Comparison of ENCODE assay signal across 8 cellular contexts in genomic region chrX:44012484-44013096, GRCh38. TPM values are rescaled to one million over a fixed set of nuclear protein-coding genes. Genes with fewer than 3 reads are reported as not detected.
A peak's percentile ranks its signal among the peaks of the same experiment; 100 is the strongest.
DNase-seq lines count a peak whose midpoint lies in the region; ATAC-seq and TF ChIP-seq lines count a peak whose summit lies in the region.

No MANE protein-coding gene starts in this region.

- no peak overlapping the region for H2BK20ac ChIP-seq in IMR-90 (ENCODE audit: low read depth, low read length)

- dilution Hi-C loops in IMR-90 (cut with HindIII; ENCODE audit: low sequenced_read_pairs, unreplicated experiment), result no loop called here

- H4K8ac ChIP-seq in IMR-90 (ENCODE audit: low read depth in 2 of 2, low read length in 2 of 2), result no peak overlapping the region

- POLR2A ChIA-PET in IMR-90 (lab: Charles Lee; ENCODE audit: unreplicated experiment), result no interaction called here

- H3K9me3 ChIP-seq in IMR-90 (ENCODE audit: control insufficient read depth, insufficient read depth, low read length), result no peaks in the 10 kb centered on the region

- WGBS in IMR-90 (ENCODE audit: extremely low coverage in 2 of 2, insufficient read length in 1 of 2), 2 experiments, result no CpG with 5 or more reads among the region's 4 CpGs

- H2AFZ ChIP-seq in IMR-90 (replicated peaks; ENCODE audit: low read length, poor library complexity), result peak overlapping the region; percentile 32

- CTCF ChIA-PET in IMR-90 (lab: Yijun Ruan, JAX), result no interaction called here

- no peak overlapping the region for H2BK5ac ChIP-seq in IMR-90 (ENCODE audit: low read depth, low read length, poor library complexity, severe bottlenecking)

- no peak overlapping the region for H2AK5ac ChIP-seq in IMR-90 (ENCODE audit: low read depth, low read length)

- H3K27ac ChIP-seq in IMR-90 (ENCODE audit: insufficient read depth, low read length), result no peak overlapping the region

- ATAC-seq in IMR-90 (ENCODE audit: low read depth), result peak; percentile 81

- H4K5ac ChIP-seq in IMR-90 (ENCODE audit: low read depth, low read length), result no peak overlapping the region

- no peak overlapping the region for H3K4ac ChIP-seq in IMR-90 (ENCODE audit: low read depth, low read length)

- no peak overlapping the region for H3K23ac ChIP-seq in IMR-90 (ENCODE audit: low read depth, low read length)

- no peak overlapping the region for H2BK120ac ChIP-seq in IMR-90 (ENCODE audit: low read depth, low read length)

- no peak overlapping the region for H3K4me2 ChIP-seq in IMR-90 (ENCODE audit: low read depth, low read length)

- TF ChIP-seq CTCF in IMR-90 (conservative IDR thresholded peaks at IDR 0.05; ENCODE audit: low read depth, low read length) (no peak), fibroblast of mammary gland (conservative IDR thresholded peaks at IDR 0.05; ENCODE audit: control insufficient read depth, insufficient read depth, low read depth, low read length) (peak; percentile 20)

- H3K27me3 ChIP-seq in IMR-90 (ENCODE audit: control insufficient read depth, insufficient read depth, low read length), result no peaks in the 10 kb centered on the region; the same call in 1 of the 2 replicates

- H3K56ac ChIP-seq in IMR-90 (ENCODE audit: extremely low read depth, insufficient read depth, low read length), result no peak overlapping the region

- H4K20me1 ChIP-seq in IMR-90 (ENCODE audit: insufficient read depth, low read length), result no peaks in the 10 kb centered on the region

- no peak for TF ChIP-seq POLR2A in IMR-90 (IDR thresholded peaks at IDR 0.05; ENCODE audit: low read depth, low read length)

- H2BK15ac ChIP-seq in IMR-90 (ENCODE audit: low read depth, low read length), result no peak overlapping the region

- no peaks in the 10 kb centered on the region for H3K4me1 ChIP-seq in IMR-90 (ENCODE audit: control insufficient read depth, insufficient read depth, low read length)

- H3K9me1 ChIP-seq in IMR-90 (ENCODE audit: insufficient read depth, low read length), result no peaks in the 10 kb centered on the region

- H3K79me1 ChIP-seq in IMR-90 (ENCODE audit: low read depth in 1 of 2, low read length in 2 of 2), result no peaks in the 10 kb centered on the region

- H3K4me3 ChIP-seq in IMR-90 (ENCODE audit: insufficient read depth, low read depth, low read length) (no peak overlapping the region), fibroblast of mammary gland (ENCODE audit: control insufficient read depth, low read depth, low read length) (no peak overlapping the region)

- no peak overlapping the region for H2AK9ac ChIP-seq in IMR-90 (replicated peaks; ENCODE audit: low read depth, low read length, poor library complexity)

- no peak overlapping the region for H4K91ac ChIP-seq in IMR-90 (ENCODE audit: insufficient read depth, low read depth, low read length)

- no TSS peak for BruUV-seq in IMR-90 (replicated peaks; lab: Mats Ljungman, UMichigan)

- intact Hi-C loops in IMR-90 (cut with micrococcal nuclease), result no loop called here

- H3K9ac ChIP-seq in IMR-90 (ENCODE audit: low read depth, low read length), result no peak overlapping the region

- H3K18ac ChIP-seq in IMR-90 (ENCODE audit: low read depth, low read length), result no peak overlapping the region

- DNase-seq in IMR-90 (peak; percentile 41), fibroblast of mammary gland (ENCODE audit: low read depth) (peak; percentile 85), DMS79 (lab: John Stamatoyannopoulos, UW) (no peak), NCI-H446 (lab: John Stamatoyannopoulos, UW) (no peak), cerebellar nuclear complex (lab: John Stamatoyannopoulos, UW) (no peak), retina (no peak)
- peak; percentile 68 for DNase-seq in activated CD4-positive, alpha-beta T cell treated with anti-CD3 and anti-CD28 coated beads for 48 hours
- DNase-seq in stimulated activated CD4-positive, alpha-beta T cell treated with anti-CD3 and anti-CD28 coated beads, Interleukin-2, amount 100 ng/mL, for 24 hours, result peak; percentile 54 to 57

- in situ Hi-C loops in IMR-90 (cut with MboI; ENCODE audit: low sequenced_read_pairs), result no loop called here

- no peaks in the 10 kb centered on the region for H3K36me3 ChIP-seq in IMR-90 (ENCODE audit: control insufficient read depth, insufficient read depth, low read length)

- TF ChIP-seq RAD21 in IMR-90 (IDR thresholded peaks at IDR 0.05; ENCODE audit: low read length), result no peak

- H3K14ac ChIP-seq in IMR-90 (replicated peaks; ENCODE audit: low read depth, low read length), result no peak overlapping the region

TF ChIP-seq in IMR-90, 13 proteins besides CTCF, POLR2A, EP300 and RAD21:
- TF ChIP-seq NFE2L2 (IDR thresholded peaks at IDR 0.05; ENCODE audit: low read depth, low read length) (no peak), SMC3 (IDR thresholded peaks at IDR 0.05; ENCODE audit: low read depth, low read length) (no peak), FOS (IDR thresholded peaks at IDR 0.05; ENCODE audit: low read depth, low read length) (no peak), MAZ (IDR thresholded peaks at IDR 0.05; ENCODE audit: borderline replicate concordance, low read depth, low read length) (no peak), CHD1 (IDR thresholded peaks at IDR 0.05; ENCODE audit: low read depth, low read length) (no peak), RCOR1 (IDR thresholded peaks at IDR 0.05; ENCODE audit: insufficient replicate concordance, low read length) (no peak), CEBPB (IDR thresholded peaks at IDR 0.05; ENCODE audit: low read depth, low read length) (no peak), MXI1 (IDR thresholded peaks at IDR 0.05; ENCODE audit: borderline replicate concordance, low read depth, low read length) (no peak), BHLHE40 (IDR thresholded peaks at IDR 0.05; ENCODE audit: low read depth, low read length) (no peak), RFX5 (IDR thresholded peaks at IDR 0.05; ENCODE audit: low read depth, low read length) (no peak), MAFK (IDR thresholded peaks at IDR 0.05; ENCODE audit: low read depth, low read length) (no peak)
- TF ChIP-seq, protein P1, sequence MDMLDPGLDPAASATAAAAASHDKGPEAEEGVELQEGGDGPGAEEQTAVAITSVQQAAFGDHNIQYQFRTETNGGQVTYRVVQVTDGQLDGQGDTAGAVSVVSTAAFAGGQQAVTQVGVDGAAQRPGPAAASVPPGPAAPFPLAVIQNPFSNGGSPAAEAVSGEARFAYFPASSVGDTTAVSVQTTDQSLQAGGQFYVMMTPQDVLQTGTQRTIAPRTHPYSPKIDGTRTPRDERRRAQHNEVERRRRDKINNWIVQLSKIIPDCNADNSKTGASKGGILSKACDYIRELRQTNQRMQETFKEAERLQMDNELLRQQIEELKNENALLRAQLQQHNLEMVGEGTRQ (IDR thresholded peaks at IDR 0.05; ENCODE audit: low read depth, low read length), result no peak
- TF ChIP-seq, protein P2, sequence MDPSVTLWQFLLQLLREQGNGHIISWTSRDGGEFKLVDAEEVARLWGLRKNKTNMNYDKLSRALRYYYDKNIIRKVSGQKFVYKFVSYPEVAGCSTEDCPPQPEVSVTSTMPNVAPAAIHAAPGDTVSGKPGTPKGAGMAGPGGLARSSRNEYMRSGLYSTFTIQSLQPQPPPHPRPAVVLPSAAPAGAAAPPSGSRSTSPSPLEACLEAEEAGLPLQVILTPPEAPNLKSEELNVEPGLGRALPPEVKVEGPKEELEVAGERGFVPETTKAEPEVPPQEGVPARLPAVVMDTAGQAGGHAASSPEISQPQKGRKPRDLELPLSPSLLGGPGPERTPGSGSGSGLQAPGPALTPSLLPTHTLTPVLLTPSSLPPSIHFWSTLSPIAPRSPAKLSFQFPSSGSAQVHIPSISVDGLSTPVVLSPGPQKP (IDR thresholded peaks at IDR 0.05; ENCODE audit: borderline replicate concordance, low read depth, low read length), result no peak

RNA-seq across cellular contexts. Expression of gene NDP, which starts 39.4 kb away (rescaled TPM):
- total RNA-seq in IMR-90 (2012; rRNA removed), result 0.28 and 0.36 TPM in 2 replicates
- 0.39 TPM in 2 replicates for polyA plus RNA-seq in IMR-90 (2012; rRNA removed)
- polyA plus RNA-seq in IMR-90 (2012; cell fraction: cytosol; rRNA removed), result 0.23 TPM in 1 of 2 replicates, not detected in the other
- polyA plus RNA-seq in IMR-90 (2012; cell fraction: nucleus; rRNA removed; ENCODE audit: low replicate concordance), result 0.05 TPM in 2 replicates

Comparison
In these comparisons a context has a peak if more than half of its experiments do, and no peak if none do; other contexts are left out.
1. DNase-seq: peak in IMR-90 (single experiment), activated CD4-positive, alpha-beta T cell treated with anti-CD3 and anti-CD28 coated beads for 48 hours (single experiment), fibroblast of mammary gland (single experiment) and stimulated activated CD4-positive, alpha-beta T cell treated with anti-CD3 and anti-CD28 coated beads, Interleukin-2, amount 100 ng/mL, for 24 hours (2 of 2); none in DMS79 (single experiment), NCI-H446 (0 of 2), cerebellar nuclear complex (0 of 2) and retina (single experiment).